2 cellular contexts compared by ENCODE assay signal in genomic region chr6:126041516-126042447, GRCh38.
TF ChIP-seq lines count a peak whose summit lies in the region.

No MANE protein-coding gene starts in this region.

TF ChIP-seq in HepG2, 621 proteins besides CTCF, POLR2A, EP300 and RAD21:
- TF ChIP-seq ZFP36L2 (CRISPR knock-in tag; IDR thresholded peaks at IDR 0.05) = no peak
- TF ChIP-seq ZNF709 (CRISPR knock-in tag; IDR thresholded peaks at IDR 0.05) = no peak
- no peak for TF ChIP-seq TCF7L2 (IDR thresholded peaks at IDR 0.05; ENCODE audit: low read depth, low read length)
- no peak for TF ChIP-seq AKAP8 (CRISPR knock-in tag; IDR thresholded peaks at IDR 0.05)
- no peak for TF ChIP-seq ZNF883 (CRISPR knock-in tag; IDR thresholded peaks at IDR 0.05; ENCODE audit: not compliant biosample characterization)
- TF ChIP-seq HHEX (CRISPR knock-in tag; IDR thresholded peaks at IDR 0.05) = no peak
- TF ChIP-seq KLF13 (CRISPR knock-in tag; IDR thresholded peaks at IDR 0.05) = no peak
- TF ChIP-seq ZC3H4 (CRISPR knock-in tag; IDR thresholded peaks at IDR 0.05; ENCODE audit: borderline replicate concordance) = no peak
- no peak for TF ChIP-seq GABPB1 (CRISPR knock-in tag; IDR thresholded peaks at IDR 0.05)
- TF ChIP-seq ZSCAN21 (CRISPR knock-in tag; IDR thresholded peaks at IDR 0.05; ENCODE audit: borderline replicate concordance) = no peak
- no peak for TF ChIP-seq CEBPB (IDR thresholded peaks at IDR 0.05; ENCODE audit: borderline replicate concordance, low read depth, low read length)
- TF ChIP-seq TBP (CRISPR knock-in tag; IDR thresholded peaks at IDR 0.05) = no peak
- TF ChIP-seq ZNF737 (CRISPR knock-in tag; IDR thresholded peaks at IDR 0.05; ENCODE audit: borderline replicate concordance) = no peak

TF ChIP-seq in endothelial cell of umbilical vein, 7 proteins besides CTCF, POLR2A, EP300 and RAD21:
- TF ChIP-seq GATA2 (IDR thresholded peaks at IDR 0.05; ENCODE audit: insufficient read depth, insufficient read length, low read depth, low read length) (no peak), MYC (IDR thresholded peaks at IDR 0.05; ENCODE audit: low read depth, low read length) (no peak), FOS (IDR thresholded peaks at IDR 0.05; ENCODE audit: borderline replicate concordance, insufficient read depth, low read length) (no peak), EZH2 (IDR thresholded peaks at IDR 0.05; ENCODE audit: borderline replicate concordance, low read depth, low read length, severe bottlenecking) (no peak), POLR2AphosphoS5 (IDR thresholded peaks at IDR 0.05; ENCODE audit: insufficient read depth, low read depth, low read length) (no peak), JUN (IDR thresholded peaks at IDR 0.05; ENCODE audit: borderline replicate concordance, insufficient read depth, insufficient read length, low read depth) (no peak), MAX (IDR thresholded peaks at IDR 0.05; ENCODE audit: insufficient read depth, insufficient read length) (no peak)
